In the genomic region with DNA sequence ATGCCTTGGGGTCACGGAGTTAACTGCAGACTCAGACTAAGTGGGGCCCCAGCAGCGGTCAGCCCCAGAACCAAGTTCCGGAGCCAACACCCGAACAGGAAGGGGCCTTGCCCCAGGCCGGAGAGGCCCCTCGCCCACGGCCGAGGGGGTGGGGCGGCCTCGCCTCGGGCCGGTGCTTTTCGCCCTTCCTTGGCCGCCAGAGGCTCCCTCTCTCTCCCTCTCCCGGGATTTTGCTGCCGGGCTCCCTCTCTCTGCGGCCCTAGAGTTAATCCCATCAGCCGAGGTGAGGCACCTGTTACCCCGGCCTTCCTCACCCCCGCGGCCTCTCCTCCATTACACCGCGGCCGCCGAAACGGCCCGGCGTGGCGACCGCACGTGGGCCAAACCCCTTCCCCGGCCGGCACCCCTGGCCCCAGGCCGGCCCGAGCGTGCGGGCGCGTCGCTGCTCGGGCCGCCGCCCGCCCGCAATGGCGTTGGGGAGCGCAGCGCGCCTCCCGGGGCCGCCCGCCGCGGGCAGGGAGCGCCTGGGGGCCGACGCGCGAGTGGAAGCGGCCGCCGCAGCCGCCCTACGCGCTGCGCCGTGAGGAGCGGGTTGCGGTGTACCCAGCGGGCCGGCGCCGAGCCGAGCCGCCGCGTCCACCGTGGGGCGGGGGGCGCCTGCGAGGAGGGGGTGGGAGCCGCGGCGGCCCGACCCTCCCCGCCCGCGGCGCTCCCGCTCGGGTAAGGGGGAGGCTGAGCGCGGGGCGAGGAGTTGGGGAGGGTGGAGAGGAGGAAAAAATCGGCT, we compare ENCODE assay signal across 2 cellular contexts.
TF ChIP-seq lines count a peak whose summit lies in the region.

A gene (plus strand): TSS at position 175 of the 784 bp plus-strand sequence. CDS start 2,520 bp downstream, outside the sequence.

TF ChIP-seq in HEK293, 187 proteins besides CTCF, POLR2A, EP300 and RAD21 (continues in another document):
- TF ChIP-seq, protein P1, sequence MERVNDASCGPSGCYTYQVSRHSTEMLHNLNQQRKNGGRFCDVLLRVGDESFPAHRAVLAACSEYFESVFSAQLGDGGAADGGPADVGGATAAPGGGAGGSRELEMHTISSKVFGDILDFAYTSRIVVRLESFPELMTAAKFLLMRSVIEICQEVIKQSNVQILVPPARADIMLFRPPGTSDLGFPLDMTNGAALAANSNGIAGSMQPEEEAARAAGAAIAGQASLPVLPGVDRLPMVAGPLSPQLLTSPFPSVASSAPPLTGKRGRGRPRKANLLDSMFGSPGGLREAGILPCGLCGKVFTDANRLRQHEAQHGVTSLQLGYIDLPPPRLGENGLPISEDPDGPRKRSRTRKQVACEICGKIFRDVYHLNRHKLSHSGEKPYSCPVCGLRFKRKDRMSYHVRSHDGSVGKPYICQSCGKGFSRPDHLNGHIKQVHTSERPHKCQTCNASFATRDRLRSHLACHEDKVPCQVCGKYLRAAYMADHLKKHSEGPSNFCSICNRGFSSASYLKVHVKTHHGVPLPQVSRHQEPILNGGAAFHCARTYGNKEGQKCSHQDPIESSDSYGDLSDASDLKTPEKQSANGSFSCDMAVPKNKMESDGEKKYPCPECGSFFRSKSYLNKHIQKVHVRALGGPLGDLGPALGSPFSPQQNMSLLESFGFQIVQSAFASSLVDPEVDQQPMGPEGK (tag by site-specific recombination; IDR thresholded peaks at IDR 0.05): peak; percentile 79
- TF ChIP-seq SCRT1 (tag by site-specific recombination; IDR thresholded peaks at IDR 0.05; ENCODE audit: borderline replicate concordance) (0 out of 2 replicates have a peak, but pooled peaks have one; percentile 29), ZNF768 (tag by site-specific recombination; IDR thresholded peaks at IDR 0.05) (no peak), SCRT2 (tag by site-specific recombination; IDR thresholded peaks at IDR 0.05) (peak; percentile 91), ZBTB48 (tag by site-specific recombination; IDR thresholded peaks at IDR 0.05) (peak; percentile 45), ZBTB20 (tag by site-specific recombination; IDR thresholded peaks at IDR 0.05) (peak; percentile 70; the same call in 1 of the 2 replicates), ZNF561 (tag by site-specific recombination; IDR thresholded peaks at IDR 0.05; ENCODE audit: borderline replicate concordance) (peak; percentile 84), KLF1 (tag by site-specific recombination; IDR thresholded peaks at IDR 0.05) (peak; percentile 46; the same call in 1 of the 2 replicates), ZNF324 (tag by site-specific recombination; IDR thresholded peaks at IDR 0.05) (0 out of 2 replicates have a peak, but pooled peaks have one; percentile 62), YY1 (tag by site-specific recombination; IDR thresholded peaks at IDR 0.05) (peak; percentile 78), ZNF366 (tag by site-specific recombination; conservative IDR thresholded peaks at IDR 0.05) (peak; percentile 53; the same call in 1 of the 2 replicates), ZNF629 (tag by site-specific recombination; IDR thresholded peaks at IDR 0.05) (no peak), ZBTB8A (tag by site-specific recombination; IDR thresholded peaks at IDR 0.05) (peak; percentile 57), ZNF747 (tag by site-specific recombination; IDR thresholded peaks at IDR 0.05) (no peak), ZNF423 (tag by site-specific recombination; IDR thresholded peaks at IDR 0.05) (no peak)
- TF ChIP-seq, protein P2, sequence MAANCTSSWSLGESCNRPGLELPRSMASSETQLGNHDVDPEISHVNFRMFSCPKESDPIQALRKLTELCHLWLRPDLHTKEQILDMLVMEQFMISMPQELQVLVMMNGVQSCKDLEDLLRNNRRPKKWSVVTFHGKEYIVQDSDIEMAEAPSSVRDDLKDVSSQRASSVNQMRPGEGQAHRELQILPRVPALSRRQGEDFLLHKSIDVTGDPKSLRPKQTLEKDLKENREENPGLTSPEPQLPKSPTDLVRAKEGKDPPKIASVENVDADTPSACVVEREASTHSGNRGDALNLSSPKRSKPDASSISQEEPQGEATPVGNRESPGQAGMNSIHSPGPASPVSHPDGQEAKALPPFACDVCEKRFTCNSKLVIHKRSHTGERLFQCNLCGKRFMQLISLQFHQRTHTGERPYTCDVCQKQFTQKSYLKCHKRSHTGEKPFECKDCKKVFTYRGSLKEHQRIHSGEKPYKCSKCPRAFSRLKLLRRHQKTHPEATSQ (tag by site-specific recombination; IDR thresholded peaks at IDR 0.05): no peak; the same call in 1 of the 2 replicates
- TF ChIP-seq, protein P3, sequence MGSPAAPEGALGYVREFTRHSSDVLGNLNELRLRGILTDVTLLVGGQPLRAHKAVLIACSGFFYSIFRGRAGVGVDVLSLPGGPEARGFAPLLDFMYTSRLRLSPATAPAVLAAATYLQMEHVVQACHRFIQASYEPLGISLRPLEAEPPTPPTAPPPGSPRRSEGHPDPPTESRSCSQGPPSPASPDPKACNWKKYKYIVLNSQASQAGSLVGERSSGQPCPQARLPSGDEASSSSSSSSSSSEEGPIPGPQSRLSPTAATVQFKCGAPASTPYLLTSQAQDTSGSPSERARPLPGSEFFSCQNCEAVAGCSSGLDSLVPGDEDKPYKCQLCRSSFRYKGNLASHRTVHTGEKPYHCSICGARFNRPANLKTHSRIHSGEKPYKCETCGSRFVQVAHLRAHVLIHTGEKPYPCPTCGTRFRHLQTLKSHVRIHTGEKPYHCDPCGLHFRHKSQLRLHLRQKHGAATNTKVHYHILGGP (tag by site-specific recombination; IDR thresholded peaks at IDR 0.05): no peak
- TF ChIP-seq, protein P4, sequence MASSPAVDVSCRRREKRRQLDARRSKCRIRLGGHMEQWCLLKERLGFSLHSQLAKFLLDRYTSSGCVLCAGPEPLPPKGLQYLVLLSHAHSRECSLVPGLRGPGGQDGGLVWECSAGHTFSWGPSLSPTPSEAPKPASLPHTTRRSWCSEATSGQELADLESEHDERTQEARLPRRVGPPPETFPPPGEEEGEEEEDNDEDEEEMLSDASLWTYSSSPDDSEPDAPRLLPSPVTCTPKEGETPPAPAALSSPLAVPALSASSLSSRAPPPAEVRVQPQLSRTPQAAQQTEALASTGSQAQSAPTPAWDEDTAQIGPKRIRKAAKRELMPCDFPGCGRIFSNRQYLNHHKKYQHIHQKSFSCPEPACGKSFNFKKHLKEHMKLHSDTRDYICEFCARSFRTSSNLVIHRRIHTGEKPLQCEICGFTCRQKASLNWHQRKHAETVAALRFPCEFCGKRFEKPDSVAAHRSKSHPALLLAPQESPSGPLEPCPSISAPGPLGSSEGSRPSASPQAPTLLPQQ (tag by site-specific recombination; IDR thresholded peaks at IDR 0.05): peak; percentile 63
- TF ChIP-seq, protein P5, sequence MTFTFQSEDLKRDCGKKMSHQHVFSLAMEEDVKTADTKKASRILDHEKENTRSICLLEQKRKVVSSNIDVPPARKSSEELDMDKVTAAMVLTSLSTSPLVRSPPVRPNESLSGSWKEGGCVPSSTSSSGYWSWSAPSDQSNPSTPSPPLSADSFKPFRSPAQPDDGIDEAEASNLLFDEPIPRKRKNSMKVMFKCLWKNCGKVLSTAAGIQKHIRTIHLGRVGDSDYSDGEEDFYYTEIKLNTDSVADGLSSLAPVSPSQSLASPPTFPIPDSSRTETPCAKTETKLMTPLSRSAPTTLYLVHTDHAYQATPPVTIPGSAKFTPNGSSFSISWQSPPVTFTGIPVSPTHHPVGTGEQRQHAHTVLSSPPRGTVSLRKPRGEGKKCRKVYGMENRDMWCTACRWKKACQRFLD (tag by site-specific recombination; IDR thresholded peaks at IDR 0.05): no peak

TF ChIP-seq in HepG2, 621 proteins besides CTCF, POLR2A, EP300 and RAD21 (continues in another document):
- TF ChIP-seq NR1H2 (CRISPR knock-in tag; IDR thresholded peaks at IDR 0.05; ENCODE audit: borderline replicate concordance, low read depth) (no peak), ZNF619 (CRISPR knock-in tag; IDR thresholded peaks at IDR 0.05) (no peak), HNF4G (IDR thresholded peaks at IDR 0.05; ENCODE audit: borderline replicate concordance, low read depth, low read length) (no peak), HNF4G (CRISPR knock-in tag; IDR thresholded peaks at IDR 0.05; ENCODE audit: borderline replicate concordance, low read depth) (no peak), ZNF83 (CRISPR knock-in tag; IDR thresholded peaks at IDR 0.05; ENCODE audit: borderline replicate concordance) (no peak), NFIC (IDR thresholded peaks at IDR 0.05; ENCODE audit: low read length) (no peak), ZBTB8A (CRISPR knock-in tag; IDR thresholded peaks at IDR 0.05; ENCODE audit: borderline replicate concordance, low read depth) (no peak), ZFP90 (CRISPR knock-in tag; IDR thresholded peaks at IDR 0.05; ENCODE audit: borderline replicate concordance) (peak; percentile 81), ZNF264 (CRISPR knock-in tag; IDR thresholded peaks at IDR 0.05) (no peak; the same call in 1 of the 2 replicates), ZNF607 (CRISPR knock-in tag; IDR thresholded peaks at IDR 0.05; ENCODE audit: borderline replicate concordance) (peak; percentile 34; the same call in 1 of the 2 replicates), ZNF44 (CRISPR knock-in tag; IDR thresholded peaks at IDR 0.05) (no peak), ZNF143 (CRISPR knock-in tag; IDR thresholded peaks at IDR 0.05) (no peak), ZNF337 (CRISPR knock-in tag; IDR thresholded peaks at IDR 0.05; ENCODE audit: borderline replicate concordance, low read depth) (no peak), DR1 (CRISPR knock-in tag; IDR thresholded peaks at IDR 0.05) (peak; percentile 68)
- TF ChIP-seq, protein P1 (CRISPR knock-in tag; IDR thresholded peaks at IDR 0.05): peak; percentile 88
- TF ChIP-seq, protein P6, sequence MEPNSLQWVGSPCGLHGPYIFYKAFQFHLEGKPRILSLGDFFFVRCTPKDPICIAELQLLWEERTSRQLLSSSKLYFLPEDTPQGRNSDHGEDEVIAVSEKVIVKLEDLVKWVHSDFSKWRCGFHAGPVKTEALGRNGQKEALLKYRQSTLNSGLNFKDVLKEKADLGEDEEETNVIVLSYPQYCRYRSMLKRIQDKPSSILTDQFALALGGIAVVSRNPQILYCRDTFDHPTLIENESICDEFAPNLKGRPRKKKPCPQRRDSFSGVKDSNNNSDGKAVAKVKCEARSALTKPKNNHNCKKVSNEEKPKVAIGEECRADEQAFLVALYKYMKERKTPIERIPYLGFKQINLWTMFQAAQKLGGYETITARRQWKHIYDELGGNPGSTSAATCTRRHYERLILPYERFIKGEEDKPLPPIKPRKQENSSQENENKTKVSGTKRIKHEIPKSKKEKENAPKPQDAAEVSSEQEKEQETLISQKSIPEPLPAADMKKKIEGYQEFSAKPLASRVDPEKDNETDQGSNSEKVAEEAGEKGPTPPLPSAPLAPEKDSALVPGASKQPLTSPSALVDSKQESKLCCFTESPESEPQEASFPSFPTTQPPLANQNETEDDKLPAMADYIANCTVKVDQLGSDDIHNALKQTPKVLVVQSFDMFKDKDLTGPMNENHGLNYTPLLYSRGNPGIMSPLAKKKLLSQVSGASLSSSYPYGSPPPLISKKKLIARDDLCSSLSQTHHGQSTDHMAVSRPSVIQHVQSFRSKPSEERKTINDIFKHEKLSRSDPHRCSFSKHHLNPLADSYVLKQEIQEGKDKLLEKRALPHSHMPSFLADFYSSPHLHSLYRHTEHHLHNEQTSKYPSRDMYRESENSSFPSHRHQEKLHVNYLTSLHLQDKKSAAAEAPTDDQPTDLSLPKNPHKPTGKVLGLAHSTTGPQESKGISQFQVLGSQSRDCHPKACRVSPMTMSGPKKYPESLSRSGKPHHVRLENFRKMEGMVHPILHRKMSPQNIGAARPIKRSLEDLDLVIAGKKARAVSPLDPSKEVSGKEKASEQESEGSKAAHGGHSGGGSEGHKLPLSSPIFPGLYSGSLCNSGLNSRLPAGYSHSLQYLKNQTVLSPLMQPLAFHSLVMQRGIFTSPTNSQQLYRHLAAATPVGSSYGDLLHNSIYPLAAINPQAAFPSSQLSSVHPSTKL (CRISPR knock-in tag; IDR thresholded peaks at IDR 0.05): peak; percentile 74; the same call in 1 of the 2 replicates
- TF ChIP-seq, protein P7, sequence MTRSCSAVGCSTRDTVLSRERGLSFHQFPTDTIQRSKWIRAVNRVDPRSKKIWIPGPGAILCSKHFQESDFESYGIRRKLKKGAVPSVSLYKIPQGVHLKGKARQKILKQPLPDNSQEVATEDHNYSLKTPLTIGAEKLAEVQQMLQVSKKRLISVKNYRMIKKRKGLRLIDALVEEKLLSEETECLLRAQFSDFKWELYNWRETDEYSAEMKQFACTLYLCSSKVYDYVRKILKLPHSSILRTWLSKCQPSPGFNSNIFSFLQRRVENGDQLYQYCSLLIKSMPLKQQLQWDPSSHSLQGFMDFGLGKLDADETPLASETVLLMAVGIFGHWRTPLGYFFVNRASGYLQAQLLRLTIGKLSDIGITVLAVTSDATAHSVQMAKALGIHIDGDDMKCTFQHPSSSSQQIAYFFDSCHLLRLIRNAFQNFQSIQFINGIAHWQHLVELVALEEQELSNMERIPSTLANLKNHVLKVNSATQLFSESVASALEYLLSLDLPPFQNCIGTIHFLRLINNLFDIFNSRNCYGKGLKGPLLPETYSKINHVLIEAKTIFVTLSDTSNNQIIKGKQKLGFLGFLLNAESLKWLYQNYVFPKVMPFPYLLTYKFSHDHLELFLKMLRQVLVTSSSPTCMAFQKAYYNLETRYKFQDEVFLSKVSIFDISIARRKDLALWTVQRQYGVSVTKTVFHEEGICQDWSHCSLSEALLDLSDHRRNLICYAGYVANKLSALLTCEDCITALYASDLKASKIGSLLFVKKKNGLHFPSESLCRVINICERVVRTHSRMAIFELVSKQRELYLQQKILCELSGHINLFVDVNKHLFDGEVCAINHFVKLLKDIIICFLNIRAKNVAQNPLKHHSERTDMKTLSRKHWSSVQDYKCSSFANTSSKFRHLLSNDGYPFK (CRISPR knock-in tag; IDR thresholded peaks at IDR 0.05; ENCODE audit: borderline replicate concordance): no peak
- TF ChIP-seq, protein P8, sequence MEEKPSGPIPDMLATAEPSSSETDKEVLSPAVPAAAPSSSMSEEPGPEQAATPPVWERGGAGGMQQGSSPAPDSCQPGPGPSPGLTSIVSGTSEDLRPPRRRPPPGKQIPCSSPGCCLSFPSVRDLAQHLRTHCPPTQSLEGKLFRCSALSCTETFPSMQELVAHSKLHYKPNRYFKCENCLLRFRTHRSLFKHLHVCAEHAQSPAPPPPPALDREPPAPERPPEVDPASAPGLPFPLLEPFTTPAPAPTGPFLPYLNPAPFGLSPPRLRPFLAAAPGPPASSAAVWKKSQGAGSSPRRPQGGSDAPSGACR (CRISPR knock-in tag; IDR thresholded peaks at IDR 0.05): peak; percentile 38; the same call in 1 of the 2 replicates
- TF ChIP-seq, protein P9, sequence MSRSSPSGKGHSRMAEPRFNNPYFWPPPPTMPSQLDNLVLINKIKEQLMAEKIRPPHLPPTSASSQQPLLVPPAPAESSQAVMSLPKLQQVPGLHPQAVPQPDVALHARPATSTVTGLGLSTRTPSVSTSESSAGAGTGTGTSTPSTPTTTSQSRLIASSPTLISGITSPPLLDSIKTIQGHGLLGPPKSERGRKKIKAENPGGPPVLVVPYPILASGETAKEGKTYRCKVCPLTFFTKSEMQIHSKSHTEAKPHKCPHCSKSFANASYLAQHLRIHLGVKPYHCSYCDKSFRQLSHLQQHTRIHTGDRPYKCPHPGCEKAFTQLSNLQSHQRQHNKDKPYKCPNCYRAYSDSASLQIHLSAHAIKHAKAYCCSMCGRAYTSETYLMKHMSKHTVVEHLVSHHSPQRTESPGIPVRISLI (CRISPR knock-in tag; IDR thresholded peaks at IDR 0.05; ENCODE audit: borderline replicate concordance): peak; percentile 44; the same call in 1 of the 2 replicates
